ENCODE assay signal across 14 cellular contexts in the genomic region with DNA sequence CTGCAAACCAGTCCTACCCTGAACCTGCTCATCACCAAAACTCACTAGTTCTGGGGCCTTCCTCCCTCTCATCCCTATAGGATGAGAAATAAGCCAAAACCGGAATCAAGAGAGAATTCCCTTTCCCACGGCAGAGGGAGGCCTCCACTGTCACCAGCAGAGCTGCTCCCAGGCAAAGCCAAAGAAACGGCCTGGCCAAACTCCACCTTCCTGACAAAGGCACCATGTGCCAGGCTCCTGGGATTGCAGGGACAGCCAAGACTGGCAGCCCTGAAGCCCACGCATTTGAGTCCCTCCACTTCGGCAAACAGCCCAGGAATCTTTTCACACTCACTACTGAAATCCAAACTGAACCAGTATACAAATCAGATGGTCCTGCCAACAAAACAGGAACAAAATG. TPM values are rescaled to one million over a fixed set of nuclear protein-coding genes. Genes with fewer than 3 reads are reported as not detected.
DNase-seq lines count a peak whose midpoint lies in the region; ATAC-seq and TF ChIP-seq lines count a peak whose summit lies in the region.
"Had no signal": no experiment of that assay in that cellular context is flagged by ENCODE, and none has a peak within 500 bp of the region (broad histone marks: within the 10 kb centered on the region; RNA-seq: fewer than 3 reads in every experiment).

No MANE protein-coding gene starts in this region.

- peaks cover 53% of the 10 kb centered on the region for H3K4me1 ChIP-seq in upper lobe of right lung

- H3K9me3 Mint-ChIP-seq in dendritic cell treated with granulocyte-macrophage colony-stimulating factor and Interleukin-4, amounts not matched to agents 40 ng/mL and 50 ng/mL, for 4 days: no peaks in the 10 kb centered on the region
- H3K9me3 Mint-ChIP-seq: activated T-cell treated with anti-CD3 and anti-CD28 coated beads, Interleukin-2, amount 50 U/mL, for 4 hours; central memory CD8-positive, alpha-beta T cell; nephron progenitor cell; stimulated activated naive B cell treated with anti-CD40 and anti-IgM and Interleukin-4, amounts not matched to agents 10 μg/mL and 1 μg/mL and 100 μg/mL, for 72 hours had no signal

- H3K4me3 Mint-ChIP-seq in dendritic cell treated with granulocyte-macrophage colony-stimulating factor and Interleukin-4, amounts not matched to agents 40 ng/mL and 50 ng/mL, for 4 days: no peak overlapping the region
- H3K4me3 Mint-ChIP-seq: central memory CD8-positive, alpha-beta T cell; nephron progenitor cell; stimulated activated naive B cell treated with anti-CD40 and anti-IgM and Interleukin-4, amounts not matched to agents 10 μg/mL and 1 μg/mL and 100 μg/mL, for 72 hours had no signal

- DNase-seq in NCI-H510A treated with DMSO at 0.1 percent for 48 hours (lab: John Stamatoyannopoulos, UW): peak; percentile 15
- no peak for DNase-seq in NCI-H510A (lab: John Stamatoyannopoulos, UW)
- peak; percentile 85 for DNase-seq in medulla oblongata (ENCODE audit: extremely low spot score)
- DNase-seq in upper lobe of right lung: no peak
- DNase-seq in SKM-1 (lab: John Stamatoyannopoulos, UW; ENCODE audit: unreplicated experiment): no peak
- no peak for DNase-seq in stimulated activated CD4-positive, alpha-beta T cell treated with anti-CD3 and anti-CD28 coated beads, Interleukin-1b, Interleukin-23, amount 100 ng/mL, for 48 hours
- no peak for DNase-seq in OCI-M2 (lab: John Stamatoyannopoulos, UW; ENCODE audit: unreplicated experiment)
- DNase-seq: activated T-cell treated with anti-CD3 and anti-CD28 coated beads, Interleukin-2, amount 50 U/mL, for 4 hours; NCI-H226; nephron progenitor cell; SIG-M5; stimulated activated naive B cell treated with anti-CD40 and anti-IgM and Interleukin-4, amounts not matched to agents 10 μg/mL and 1 μg/mL and 100 μg/mL, for 72 hours had no signal

- H3K27ac Mint-ChIP-seq in dendritic cell treated with granulocyte-macrophage colony-stimulating factor and Interleukin-4, amounts not matched to agents 40 ng/mL and 50 ng/mL, for 4 days: peak overlapping the region; percentile 79
- H3K27ac Mint-ChIP-seq: nephron progenitor cell; stimulated activated naive B cell treated with anti-CD40 and anti-IgM and Interleukin-4, amounts not matched to agents 10 μg/mL and 1 μg/mL and 100 μg/mL, for 72 hours had no signal

- peak overlapping the region; percentile 38 for H3K27ac ChIP-seq in upper lobe of right lung

- ATAC-seq in upper lobe of right lung: peak; percentile 2
- ATAC-seq: activated T-cell treated with anti-CD3 and anti-CD28 coated beads, Interleukin-2, amount 50 U/mL, for 4 hours; stimulated activated naive B cell treated with anti-CD40 and anti-IgM and Interleukin-4, amounts not matched to agents 10 μg/mL and 1 μg/mL and 100 μg/mL, for 72 hours had no signal

- no peaks in the 10 kb centered on the region for H3K9me3 ChIP-seq in upper lobe of right lung

- H3K36me3 Mint-ChIP-seq in dendritic cell treated with granulocyte-macrophage colony-stimulating factor and Interleukin-4, amounts not matched to agents 40 ng/mL and 50 ng/mL, for 4 days (ENCODE audit: low read depth): peaks cover 9% of the 10 kb centered on the region
- H3K36me3 Mint-ChIP-seq: stimulated activated naive B cell treated with anti-CD40 and anti-IgM and Interleukin-4, amounts not matched to agents 10 μg/mL and 1 μg/mL and 100 μg/mL, for 72 hours had no signal

- H3K27me3 ChIP-seq in upper lobe of right lung: no peaks in the 10 kb centered on the region

- no peak for TF ChIP-seq CTCF in upper lobe of right lung (IDR thresholded peaks at IDR 0.05)

- peak overlapping the region; percentile 14 for H3K4me3 ChIP-seq in upper lobe of right lung

- H3K36me3 ChIP-seq in upper lobe of right lung: no peaks in the 10 kb centered on the region

- no peaks in the 10 kb centered on the region for H3K27me3 Mint-ChIP-seq in dendritic cell treated with granulocyte-macrophage colony-stimulating factor and Interleukin-4, amounts not matched to agents 40 ng/mL and 50 ng/mL, for 4 days

- intact Hi-C loops in dendritic cell treated with granulocyte-macrophage colony-stimulating factor and Interleukin-4, amounts not matched to agents 40 ng/mL and 50 ng/mL, for 4 days (cut with micrococcal nuclease): no loop called here
- intact Hi-C loops in upper lobe of right lung (cut with DNase I): no loop called here

- H3K4me1 Mint-ChIP-seq in dendritic cell treated with granulocyte-macrophage colony-stimulating factor and Interleukin-4, amounts not matched to agents 40 ng/mL and 50 ng/mL, for 4 days (ENCODE audit: low read depth): peaks cover 78% of the 10 kb centered on the region

RNA-seq across cellular contexts. Expression of a gene that starts 6.2 kb away (rescaled TPM):
- total RNA-seq in upper lobe of right lung: 55.7 TPM

Comparison
In these comparisons a context has a peak if more than half of its experiments do, and no peak if none do; other contexts are left out.
1. DNase-seq: peak in NCI-H510A treated with DMSO at 0.1 percent for 48 hours (single experiment) and medulla oblongata (single experiment); none in NCI-H510A (single experiment), upper lobe of right lung (single experiment), SKM-1 (single experiment), stimulated activated CD4-positive, alpha-beta T cell treated with anti-CD3 and anti-CD28 coated beads, Interleukin-1b, Interleukin-23, amount 100 ng/mL, for 48 hours (single experiment) and OCI-M2 (single experiment).